ENCODE assay signal across 35 cellular contexts in the genomic region with DNA sequence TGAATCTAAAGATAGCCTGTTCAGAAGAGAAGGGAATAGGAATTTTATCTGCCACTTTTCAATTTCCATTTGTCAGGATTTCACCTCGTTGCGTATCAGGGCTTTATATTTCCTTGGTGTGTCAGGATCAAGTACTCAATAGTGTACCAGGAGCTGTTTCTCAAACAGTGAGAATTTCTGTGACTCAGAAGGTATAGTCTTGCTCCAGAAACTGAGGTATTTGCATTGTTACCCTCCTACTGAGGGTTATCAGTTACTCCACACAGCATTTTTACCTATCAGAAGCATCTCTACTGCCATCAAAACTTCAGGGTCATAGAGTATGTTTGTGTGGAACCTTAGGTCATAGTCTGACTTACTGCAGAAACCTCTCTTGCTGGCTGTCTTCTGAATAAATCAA.
"Had no signal": no experiment of that assay in that cellular context is flagged by ENCODE, and none has a peak within 500 bp of the region (broad histone marks: within the 10 kb centered on the region; RNA-seq: fewer than 3 reads in every experiment).

No MANE protein-coding gene starts in this region.

- H3K4me3 Mint-ChIP-seq: activated B cell treated with CpG ODN at 0.5 μM for 24 hours; activated CD4-positive, alpha-beta memory T cell treated with anti-CD3 and anti-CD28 coated beads for 36 hours; activated CD4-positive, alpha-beta T cell treated with anti-CD3 and anti-CD28 coated beads, Interleukin-2, amount 10 ng/mL, durations not matched to agents 24 days and 14 days; activated CD8-positive, alpha-beta T cell treated with anti-CD3 and anti-CD28 coated beads for 36 hours; activated naive CD4-positive, alpha-beta T cell treated with anti-CD3 and anti-CD28 coated beads, Interleukin-2, amount 10 ng/mL, durations not matched to agents 7 days and 5 days; activated naive CD4-positive, alpha-beta T cell treated with anti-CD3 and anti-CD28 coated beads, Interleukin-2, amount 50 U/mL, for 24 hours; activated naive CD8-positive, alpha-beta T cell; activated naive CD8-positive, alpha-beta T cell treated with anti-CD3 and anti-CD28 coated beads, Interleukin-2, amount 10 ng/mL, durations not matched to agents 7 days and 5 days; activated naive CD8-positive, alpha-beta T cell treated with anti-CD3 and anti-CD28 coated beads, Interleukin-2, amount 50 U/mL, for 24 hours; activated T-cell treated with anti-CD3 and anti-CD28 coated beads, Interleukin-2, amount 50 U/mL, for 4 hours; activated T-cell treated with anti-CD3 and anti-CD28 coated beads, Interleukin-2, amount 50 U/mL, for 72 hours; activated T-helper 1 cell treated with anti-CD3 and anti-CD28 coated beads, Interleukin-12 subunit alpha, Interleukin-12 subunit beta, Interleukin-2, Interleukin-4 antibody, amounts not matched to agents 30 ng/mL and 10 ng/mL and 1 ng/mL, durations not matched to agents 14 hours and 24 hours and 36 hours; activated T-helper 17 cell treated with anti-CD3 and anti-CD28 coated beads, Interleukin-2, amount 50 U/mL, for 72 hours; brain; central memory CD8-positive, alpha-beta T cell; T-helper 1 cell treated with Interleukin-12 subunit alpha and Interleukin-12 subunit beta and Interleukin-4 antibody, amounts not matched to agents 30 μg/mL and 1 μg/mL, for 36 hours; T-helper 2 cell treated with Interferon-gamma antibody and Interleukin-4, amounts not matched to agents 5 μg/mL and 100 μg/mL, for 36 hours had no signal

- H3K27me3 Mint-ChIP-seq: activated B cell treated with CpG ODN at 0.5 μM for 24 hours; activated CD4-positive, alpha-beta T cell treated with anti-CD3 and anti-CD28 coated beads, Interleukin-2, amount 10 ng/mL, durations not matched to agents 24 days and 14 days; activated naive CD4-positive, alpha-beta T cell treated with anti-CD3 and anti-CD28 coated beads, Interleukin-2, amount 10 ng/mL, durations not matched to agents 7 days and 5 days; activated naive CD8-positive, alpha-beta T cell treated with anti-CD3 and anti-CD28 coated beads, Interleukin-2, amount 10 ng/mL, durations not matched to agents 7 days and 5 days had no signal

- H3K4me3 ChIP-seq: ascending aorta, cardiac muscle cell had no signal

- H3K27ac ChIP-seq: ascending aorta, cardiac muscle cell, VCaP had no signal

- H3K4me1 Mint-ChIP-seq: activated B cell treated with CpG ODN at 0.5 μM for 24 hours; activated CD4-positive, alpha-beta T cell treated with anti-CD3 and anti-CD28 coated beads, Interleukin-2, amount 10 ng/mL, durations not matched to agents 24 days and 14 days; activated naive CD4-positive, alpha-beta T cell treated with anti-CD3 and anti-CD28 coated beads, Interleukin-2, amount 10 ng/mL, durations not matched to agents 7 days and 5 days; activated naive CD4-positive, alpha-beta T cell treated with anti-CD3 and anti-CD28 coated beads, Interleukin-2, amount 50 U/mL, for 24 hours; activated naive CD8-positive, alpha-beta T cell treated with anti-CD3 and anti-CD28 coated beads, Interleukin-2, amount 10 ng/mL, durations not matched to agents 7 days and 5 days; activated naive CD8-positive, alpha-beta T cell treated with anti-CD3 and anti-CD28 coated beads, Interleukin-2, amount 50 U/mL, for 24 hours; activated T-helper 17 cell treated with anti-CD3 and anti-CD28 coated beads, Interleukin-2, amount 50 U/mL, for 72 hours; central memory CD8-positive, alpha-beta T cell had no signal

- H3K4me1 ChIP-seq: ascending aorta had no signal

- DNase-seq: activated B cell treated with CpG ODN at 0.5 μM for 24 hours; activated CD4-positive, alpha-beta memory T cell treated with anti-CD3 and anti-CD28 coated beads for 36 hours; activated CD4-positive, alpha-beta T cell treated with anti-CD3 and anti-CD28 coated beads for 4 hours; activated CD4-positive, alpha-beta T cell treated with anti-CD3 and anti-CD28 coated beads, Interleukin-2, amount 10 ng/mL, durations not matched to agents 24 days and 14 days; activated CD4-positive, alpha-beta T cell treated with anti-CD3 and anti-CD28 coated beads, Interleukin-2, amount 50 U/mL, for 1 hour; activated CD4-positive, alpha-beta T cell treated with anti-CD3 and anti-CD28 coated beads, Interleukin-2, amount 50 U/mL, for 4 hours; activated CD4-positive, CD25-positive, alpha-beta regulatory T cell treated with anti-CD3 and anti-CD28 coated beads, Interleukin-2, amount 50 U/mL, for 72 hours; activated CD8-positive, alpha-beta memory T cell treated with anti-CD3 and anti-CD28 coated beads, Interleukin-2, amount 50 U/mL, for 4 hours; activated CD8-positive, alpha-beta T cell treated with anti-CD3 and anti-CD28 coated beads for 36 hours; activated gamma-delta T cell; activated naive CD4-positive, alpha-beta T cell treated with anti-CD3 and anti-CD28 coated beads, Interleukin-2, amount 10 ng/mL, durations not matched to agents 7 days and 5 days; activated naive CD4-positive, alpha-beta T cell treated with Interleukin-2 at 50 U/mL for 16 hours; activated naive CD8-positive, alpha-beta T cell treated with anti-CD3 and anti-CD28 coated beads, Interleukin-2, amount 10 ng/mL, durations not matched to agents 7 days and 5 days; activated naive CD8-positive, alpha-beta T cell treated with anti-CD3 and anti-CD28 coated beads, Interleukin-2, amount 50 U/mL, for 24 hours; activated T-cell treated with anti-CD3 and anti-CD28 coated beads for 4 hours; activated T-cell treated with anti-CD3 and anti-CD28 coated beads, Interleukin-2, amount 50 U/mL, for 1 hour; activated T-cell treated with anti-CD3 and anti-CD28 coated beads, Interleukin-2, amount 50 U/mL, for 4 hours; activated T-cell treated with anti-CD3 and anti-CD28 coated beads, Interleukin-2, amount 50 U/mL, for 72 hours; amygdala; anterior cingulate cortex; caudate nucleus; T-helper 1 cell; T-helper 2 cell; T-helper 9 cell had no signal

- H3K9me3 ChIP-seq: ascending aorta had no signal

- H3K27ac Mint-ChIP-seq: activated B cell treated with CpG ODN at 0.5 μM for 24 hours; activated CD4-positive, alpha-beta memory T cell treated with anti-CD3 and anti-CD28 coated beads for 36 hours; activated CD4-positive, alpha-beta T cell treated with anti-CD3 and anti-CD28 coated beads, Interleukin-2, amount 10 ng/mL, durations not matched to agents 24 days and 14 days; activated CD8-positive, alpha-beta T cell treated with anti-CD3 and anti-CD28 coated beads for 36 hours; activated naive CD4-positive, alpha-beta T cell treated with anti-CD3 and anti-CD28 coated beads, Interleukin-2, amount 10 ng/mL, durations not matched to agents 7 days and 5 days; activated naive CD4-positive, alpha-beta T cell treated with anti-CD3 and anti-CD28 coated beads, Interleukin-2, amount 50 U/mL, for 24 hours; activated naive CD8-positive, alpha-beta T cell; activated naive CD8-positive, alpha-beta T cell treated with anti-CD3 and anti-CD28 coated beads, Interleukin-2, amount 10 ng/mL, durations not matched to agents 7 days and 5 days; activated naive CD8-positive, alpha-beta T cell treated with anti-CD3 and anti-CD28 coated beads, Interleukin-2, amount 50 U/mL, for 24 hours; activated T-cell treated with anti-CD3 and anti-CD28 coated beads, Interleukin-2, amount 50 U/mL, for 72 hours; activated T-helper 1 cell treated with anti-CD3 and anti-CD28 coated beads, Interleukin-12 subunit alpha, Interleukin-12 subunit beta, Interleukin-2, Interleukin-4 antibody, amounts not matched to agents 30 ng/mL and 10 ng/mL and 1 ng/mL, durations not matched to agents 14 hours and 24 hours and 36 hours; activated T-helper 17 cell treated with anti-CD3 and anti-CD28 coated beads, Interleukin-2, amount 50 U/mL, for 72 hours; T-helper 1 cell treated with Interleukin-12 subunit alpha and Interleukin-12 subunit beta and Interleukin-4 antibody, amounts not matched to agents 30 μg/mL and 1 μg/mL, for 36 hours; T-helper 2 cell treated with Interferon-gamma antibody and Interleukin-4, amounts not matched to agents 5 μg/mL and 100 μg/mL, for 36 hours had no signal

- ATAC-seq: activated CD8-positive, alpha-beta T cell treated with anti-CD3 and anti-CD28 coated beads for 36 hours; activated naive CD8-positive, alpha-beta T cell treated with anti-CD3 and anti-CD28 coated beads, Interleukin-2, amount 50 U/mL, for 24 hours; activated T-cell treated with anti-CD3 and anti-CD28 coated beads, Interleukin-2, amount 50 U/mL, for 4 hours; activated T-cell treated with anti-CD3 and anti-CD28 coated beads, Interleukin-2, amount 50 U/mL, for 72 hours; activated T-helper 17 cell treated with anti-CD3 and anti-CD28 coated beads, Interleukin-2, amount 50 U/mL, for 72 hours had no signal

- H3K36me3 ChIP-seq: ascending aorta, cardiac muscle cell had no signal

- H3K27me3 ChIP-seq: ascending aorta, cardiac muscle cell had no signal

- H3K9me3 Mint-ChIP-seq: activated B cell treated with CpG ODN at 0.5 μM for 24 hours; activated CD4-positive, alpha-beta memory T cell treated with anti-CD3 and anti-CD28 coated beads for 36 hours; activated CD4-positive, alpha-beta T cell treated with anti-CD3 and anti-CD28 coated beads, Interleukin-2, amount 10 ng/mL, durations not matched to agents 24 days and 14 days; activated CD8-positive, alpha-beta T cell treated with anti-CD3 and anti-CD28 coated beads for 36 hours; activated naive CD4-positive, alpha-beta T cell treated with anti-CD3 and anti-CD28 coated beads, Interleukin-2, amount 10 ng/mL, durations not matched to agents 7 days and 5 days; activated naive CD4-positive, alpha-beta T cell treated with anti-CD3 and anti-CD28 coated beads, Interleukin-2, amount 50 U/mL, for 24 hours; activated naive CD8-positive, alpha-beta T cell treated with anti-CD3 and anti-CD28 coated beads, Interleukin-2, amount 10 ng/mL, durations not matched to agents 7 days and 5 days; activated naive CD8-positive, alpha-beta T cell treated with anti-CD3 and anti-CD28 coated beads, Interleukin-2, amount 50 U/mL, for 24 hours; activated T-cell treated with anti-CD3 and anti-CD28 coated beads, Interleukin-2, amount 50 U/mL, for 4 hours; activated T-cell treated with anti-CD3 and anti-CD28 coated beads, Interleukin-2, amount 50 U/mL, for 72 hours; activated T-helper 1 cell treated with anti-CD3 and anti-CD28 coated beads, Interleukin-12 subunit alpha, Interleukin-12 subunit beta, Interleukin-2, Interleukin-4 antibody, amounts not matched to agents 30 ng/mL and 10 ng/mL and 1 ng/mL, durations not matched to agents 14 hours and 24 hours and 36 hours; activated T-helper 17 cell treated with anti-CD3 and anti-CD28 coated beads, Interleukin-2, amount 50 U/mL, for 72 hours; central memory CD8-positive, alpha-beta T cell; T-helper 1 cell treated with Interleukin-12 subunit alpha and Interleukin-12 subunit beta and Interleukin-4 antibody, amounts not matched to agents 30 μg/mL and 1 μg/mL, for 36 hours; T-helper 2 cell treated with Interferon-gamma antibody and Interleukin-4, amounts not matched to agents 5 μg/mL and 100 μg/mL, for 36 hours had no signal
